In genomic region chr6:14328163-14328562, GRCh38 we compare ENCODE assay signal across 20 cellular contexts.
DNase-seq lines count a peak whose midpoint lies in the region; ATAC-seq, FAIRE-seq and TF ChIP-seq lines count a peak whose summit lies in the region.
"Had no signal": no experiment of that assay in that cellular context is flagged by ENCODE, and none has a peak within 500 bp of the region (broad histone marks: within the 10 kb centered on the region; RNA-seq: fewer than 3 reads in every experiment).

No MANE protein-coding gene starts in this region.

- no peaks in the 10 kb centered on the region for H3K36me3 ChIP-seq in H1 (ENCODE audit: control insufficient read depth in 2 of 4, insufficient read depth in 4 of 4, low read length in 3 of 4)
- H3K36me3 ChIP-seq: BLaER1 had no signal

- no peak overlapping the region for H3K4me2 ChIP-seq in H1 (ENCODE audit: insufficient read depth in 1 of 2, low read depth in 2 of 2, low read length in 2 of 2)
- H3K4me2 ChIP-seq: BLaER1 had no signal

- no peaks in the 10 kb centered on the region for H3K27me3 ChIP-seq in H1 (replicated peaks in 1 of 4; ENCODE audit: control insufficient read depth in 3 of 4, extremely low read depth in 1 of 4, insufficient read depth in 3 of 4, low read length in 3 of 4)
- H3K27me3 ChIP-seq: BLaER1 had no signal

- H3K4ac ChIP-seq in H1 (replicated peaks; ENCODE audit: insufficient read length, low read depth, low read length), result no peak overlapping the region

- no peak overlapping the region for H2BK5ac ChIP-seq in H1 (ENCODE audit: low read depth, low read length)

- H4K5ac ChIP-seq in H1 (ENCODE audit: insufficient read length, low read depth, low read length), result no peak overlapping the region

- no peaks in the 10 kb centered on the region; a peak in 1 of 7 replicates for H3K4me1 ChIP-seq in H1 (replicated peaks in 1 of 4; ENCODE audit: control insufficient read depth in 3 of 4, insufficient read depth in 4 of 4, low read length in 3 of 4)
- H3K4me1 ChIP-seq: Caco-2 had no signal

- no peak overlapping the region for H2BK20ac ChIP-seq in H1 (ENCODE audit: low read length)

- no peaks in the 10 kb centered on the region for H3K23me2 ChIP-seq in H1 (ENCODE audit: low read depth, low read length)

- no peaks in the 10 kb centered on the region for H3K79me1 ChIP-seq in H1 (ENCODE audit: low read depth, low read length)

- H3K4me3 ChIP-seq in NB4 (ENCODE audit: low read depth, low read length), result no peak overlapping the region
- no peak overlapping the region for H3K4me3 ChIP-seq in H1 (ENCODE audit: extremely low read depth in 1 of 4, insufficient read depth in 2 of 4, low read depth in 3 of 4, low read length in 4 of 4)
- H3K4me3 ChIP-seq: BLaER1, GM12878, GM23248 had no signal

- H2AK5ac ChIP-seq in H1 (ENCODE audit: low read depth, low read length), result peak overlapping the region; percentile 5; the same call in 1 of the 2 replicates

- H4K91ac ChIP-seq in H1 (replicated peaks; ENCODE audit: insufficient read length, low read length), result no peak overlapping the region

- TF ChIP-seq POLR2A in NB4 (IDR thresholded peaks at IDR 0.05; ENCODE audit: extremely low read depth, insufficient read length) (no peak), H1 (IDR thresholded peaks at IDR 0.05; ENCODE audit: control extremely low read depth in 1 of 2, low read depth in 2 of 2, low read length in 2 of 2) (no peak)

- no peak overlapping the region for H2BK15ac ChIP-seq in H1 (ENCODE audit: low read length)

- H3K23ac ChIP-seq in H1 (ENCODE audit: insufficient read length), result no peak overlapping the region

- H3K18ac ChIP-seq in H1 (ENCODE audit: extremely low read depth, low read length), result no peak overlapping the region

- H3K14ac ChIP-seq in H1 (ENCODE audit: insufficient read length), result no peak overlapping the region

- H2AFZ ChIP-seq in H1 (ENCODE audit: low read length), result no peak overlapping the region
- H2AFZ ChIP-seq: GM23248 had no signal

- CTCF ChIA-PET in H1 (lab: Charles Lee; ENCODE audit: partially characterized antibody), result no interaction called here

- no peak overlapping the region for H3K56ac ChIP-seq in H1 (replicated peaks; ENCODE audit: insufficient read length, low read depth, low read length)

- no peak overlapping the region for H2BK120ac ChIP-seq in H1 (replicated peaks; ENCODE audit: low read depth, low read length)

- POLR2A ChIA-PET in H1 (lab: Charles Lee; ENCODE audit: partially characterized antibody), result no interaction called here

- no peak for ATAC-seq in HG03571 (IDR thresholded peaks at IDR 0.05; ENCODE audit: unreplicated experiment)
- ATAC-seq: CD8-positive, alpha-beta T cell; GM12878; HCT116 had no signal

- H3K9ac ChIP-seq in H1 (replicated peaks in 1 of 4; ENCODE audit: extremely low read depth in 1 of 4, low read depth in 3 of 4, low read length in 3 of 4), result no peak overlapping the region
- H3K9ac ChIP-seq: BLaER1, GM23248 had no signal

- TF ChIP-seq RAD21 in H1 (IDR thresholded peaks at IDR 0.05 in 1 of 2, conservative IDR thresholded peaks at IDR 0.05 in 1 of 2; ENCODE audit: low read depth in 2 of 2, low read length in 2 of 2), result no peak

- no peak for FAIRE-seq in H1 (lab: Jason Lieb, UNC)
- FAIRE-seq: GM12878, GM19239 had no signal

- no peak overlapping the region for H4K8ac ChIP-seq in H1 (ENCODE audit: extremely low read depth, insufficient read depth, low read length)

- DNase-seq in NCI-H82 (lab: John Stamatoyannopoulos, UW), result peak; percentile 32
- no peak for DNase-seq in NCI-H82 treated with DMSO at 0.1 percent for 48 hours (lab: John Stamatoyannopoulos, UW; ENCODE audit: unreplicated experiment)
- peak; percentile 33 for DNase-seq in NB4 (ENCODE audit: low read depth)
- no peak for DNase-seq in H1 (ENCODE audit: low read depth in 1 of 2, low spot score in 2 of 2)
- no peak for DNase-seq in caudate nucleus (lab: John Stamatoyannopoulos, UW)
- DNase-seq in NCI-H1092 (lab: John Stamatoyannopoulos, UW), result no peak
- DNase-seq: Caco-2; CD4-positive, CD25-positive, alpha-beta regulatory T cell; CD8-positive, alpha-beta T cell; DMS79; EL; GDM1; GM23248; H9 had no signal

- TF ChIP-seq EP300 in H1 (IDR thresholded peaks at IDR 0.05; ENCODE audit: borderline replicate concordance in 1 of 2, low read depth in 2 of 2, low read length in 2 of 2), result no peak

- H4K20me1 ChIP-seq in H1 (replicated peaks in 1 of 2; ENCODE audit: control insufficient read depth in 1 of 2, insufficient read depth in 2 of 2, low read length in 2 of 2), result no peaks in the 10 kb centered on the region
- H4K20me1 ChIP-seq: BLaER1 had no signal

- no peaks in the 10 kb centered on the region; a peak in 1 of 4 replicates for H3K9me3 ChIP-seq in H1 (ENCODE audit: insufficient read depth in 2 of 2, low read depth in 1 of 2, low read length in 1 of 2)
- H3K9me3 ChIP-seq: BLaER1, Caco-2 had no signal

- TF ChIP-seq CTCF in NB4 (IDR thresholded peaks at IDR 0.05; ENCODE audit: low read depth, low read length) (no peak), H1 (IDR thresholded peaks at IDR 0.05; ENCODE audit: control extremely low read depth in 1 of 3, insufficient read depth in 1 of 3, low read depth in 1 of 3, low read length in 3 of 3) (no peak)

- WGBS in H1 (ENCODE audit: extremely low coverage in 1 of 2, insufficient coverage in 1 of 2, insufficient read length in 1 of 2, insufficient replicate concordance in 2 of 2, low coverage in 1 of 2, low lambda C conversion rate in 2 of 2, missing lambda C conversion rate in 1 of 2), 2 experiments, result 94% methylated on average over 9 of the region's 9 CpGs; no CpG with 5 or more reads in 1 of the 2 experiments

- H2BK12ac ChIP-seq in H1 (ENCODE audit: low read depth, low read length), result no peak overlapping the region

- no peak overlapping the region for H3K27ac ChIP-seq in H1 (ENCODE audit: low read depth, low read length)
- no peak overlapping the region for H3K27ac ChIP-seq in caudate nucleus (ENCODE audit: low read depth, low read length)
- H3K27ac ChIP-seq: BLaER1, C4-2B, GM23248 had no signal

- no peaks in the 10 kb centered on the region for H3K79me2 ChIP-seq in H1 (ENCODE audit: control insufficient read depth in 1 of 2, insufficient read depth in 2 of 2, low read length in 2 of 2)

TF ChIP-seq in H1, 55 proteins besides CTCF, POLR2A, EP300 and RAD21:
- no peak for TF ChIP-seq EZH2 (IDR thresholded peaks at IDR 0.05; ENCODE audit: low read depth, low read length, severe bottlenecking)
- no peak for TF ChIP-seq POLR2AphosphoS5 (IDR thresholded peaks at IDR 0.05; ENCODE audit: low read depth, low read length)
- TF ChIP-seq CREB1 (IDR thresholded peaks at IDR 0.05), result no peak
- no peak for TF ChIP-seq SIN3A (conservative IDR thresholded peaks at IDR 0.05 in 1 of 2, IDR thresholded peaks at IDR 0.05 in 1 of 2; ENCODE audit: low read depth in 1 of 2, low read length in 2 of 2)
- TF ChIP-seq TCF12 (IDR thresholded peaks at IDR 0.05; ENCODE audit: low read depth, low read length), result no peak
- TF ChIP-seq CHD1 (IDR thresholded peaks at IDR 0.05; ENCODE audit: low read depth, low read length), result no peak
- no peak for TF ChIP-seq NANOG (IDR thresholded peaks at IDR 0.05; ENCODE audit: insufficient read depth, low read depth, low read length, poor library complexity, severe bottlenecking)
- TF ChIP-seq HDAC2 (IDR thresholded peaks at IDR 0.05; ENCODE audit: borderline replicate concordance in 1 of 2, low read depth in 2 of 2, low read length in 2 of 2), result no peak
- no peak for TF ChIP-seq ZNF274 (IDR thresholded peaks at IDR 0.05; ENCODE audit: borderline replicate concordance, extremely low read depth, low read length)
- TF ChIP-seq SIRT6 (IDR thresholded peaks at IDR 0.05; ENCODE audit: low read length), result no peak
- TF ChIP-seq MAFK (IDR thresholded peaks at IDR 0.05; ENCODE audit: low read depth, low read length), result no peak
- no peak for TF ChIP-seq RBBP5 (IDR thresholded peaks at IDR 0.05; ENCODE audit: borderline replicate concordance, low read depth, low read length)
- no peak for TF ChIP-seq BCL11A (IDR thresholded peaks at IDR 0.05; ENCODE audit: low read depth in 2 of 2, low read length in 2 of 2)

Comparison
In these comparisons a context has a peak if more than half of its experiments do, and no peak if none do; other contexts are left out.
1. DNase-seq: peak in NCI-H82 (single experiment) and NB4 (single experiment); none in NCI-H82 treated with DMSO at 0.1 percent for 48 hours (single experiment), H1 (0 of 2), caudate nucleus (0 of 61) and NCI-H1092 (single experiment).